In the genomic region with DNA sequence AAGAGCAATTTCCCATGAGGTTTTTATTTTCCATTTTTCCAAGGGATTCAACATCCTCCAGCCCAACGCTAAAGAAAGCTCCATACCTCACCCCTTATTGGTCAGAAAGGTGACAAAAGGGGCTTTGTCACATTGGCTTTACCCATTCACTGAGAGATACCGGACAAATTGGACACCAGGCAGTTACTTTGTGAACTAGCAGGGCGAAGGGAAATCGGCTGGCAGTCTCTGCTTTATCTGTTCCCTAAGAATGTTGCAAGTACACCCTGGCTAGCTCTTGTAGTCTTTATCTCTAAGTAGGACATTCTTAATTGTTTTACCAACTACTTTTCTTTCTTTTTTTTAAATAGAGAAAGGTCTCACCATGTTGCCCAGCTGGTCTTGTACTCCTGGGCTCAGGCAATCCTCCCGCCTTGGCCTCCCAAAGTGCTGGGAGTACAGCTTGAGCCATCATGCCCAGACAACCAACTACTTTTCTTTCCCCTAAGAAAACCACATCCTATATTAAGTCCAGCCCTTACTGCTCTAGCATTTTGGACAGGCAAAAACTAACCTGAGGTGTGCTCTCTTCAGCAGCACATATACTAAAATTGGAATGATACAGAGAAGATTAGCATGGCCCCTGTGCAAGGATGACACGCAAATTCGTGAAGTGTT, we compare ENCODE assay signal across 1 cellular context.
TF ChIP-seq lines count a peak whose summit lies in the region.

No MANE protein-coding gene starts in this region.

TF ChIP-seq in GM23338, 12 proteins besides CTCF, POLR2A, EP300 and RAD21 (continued from another document):
- TF ChIP-seq, protein P1, sequence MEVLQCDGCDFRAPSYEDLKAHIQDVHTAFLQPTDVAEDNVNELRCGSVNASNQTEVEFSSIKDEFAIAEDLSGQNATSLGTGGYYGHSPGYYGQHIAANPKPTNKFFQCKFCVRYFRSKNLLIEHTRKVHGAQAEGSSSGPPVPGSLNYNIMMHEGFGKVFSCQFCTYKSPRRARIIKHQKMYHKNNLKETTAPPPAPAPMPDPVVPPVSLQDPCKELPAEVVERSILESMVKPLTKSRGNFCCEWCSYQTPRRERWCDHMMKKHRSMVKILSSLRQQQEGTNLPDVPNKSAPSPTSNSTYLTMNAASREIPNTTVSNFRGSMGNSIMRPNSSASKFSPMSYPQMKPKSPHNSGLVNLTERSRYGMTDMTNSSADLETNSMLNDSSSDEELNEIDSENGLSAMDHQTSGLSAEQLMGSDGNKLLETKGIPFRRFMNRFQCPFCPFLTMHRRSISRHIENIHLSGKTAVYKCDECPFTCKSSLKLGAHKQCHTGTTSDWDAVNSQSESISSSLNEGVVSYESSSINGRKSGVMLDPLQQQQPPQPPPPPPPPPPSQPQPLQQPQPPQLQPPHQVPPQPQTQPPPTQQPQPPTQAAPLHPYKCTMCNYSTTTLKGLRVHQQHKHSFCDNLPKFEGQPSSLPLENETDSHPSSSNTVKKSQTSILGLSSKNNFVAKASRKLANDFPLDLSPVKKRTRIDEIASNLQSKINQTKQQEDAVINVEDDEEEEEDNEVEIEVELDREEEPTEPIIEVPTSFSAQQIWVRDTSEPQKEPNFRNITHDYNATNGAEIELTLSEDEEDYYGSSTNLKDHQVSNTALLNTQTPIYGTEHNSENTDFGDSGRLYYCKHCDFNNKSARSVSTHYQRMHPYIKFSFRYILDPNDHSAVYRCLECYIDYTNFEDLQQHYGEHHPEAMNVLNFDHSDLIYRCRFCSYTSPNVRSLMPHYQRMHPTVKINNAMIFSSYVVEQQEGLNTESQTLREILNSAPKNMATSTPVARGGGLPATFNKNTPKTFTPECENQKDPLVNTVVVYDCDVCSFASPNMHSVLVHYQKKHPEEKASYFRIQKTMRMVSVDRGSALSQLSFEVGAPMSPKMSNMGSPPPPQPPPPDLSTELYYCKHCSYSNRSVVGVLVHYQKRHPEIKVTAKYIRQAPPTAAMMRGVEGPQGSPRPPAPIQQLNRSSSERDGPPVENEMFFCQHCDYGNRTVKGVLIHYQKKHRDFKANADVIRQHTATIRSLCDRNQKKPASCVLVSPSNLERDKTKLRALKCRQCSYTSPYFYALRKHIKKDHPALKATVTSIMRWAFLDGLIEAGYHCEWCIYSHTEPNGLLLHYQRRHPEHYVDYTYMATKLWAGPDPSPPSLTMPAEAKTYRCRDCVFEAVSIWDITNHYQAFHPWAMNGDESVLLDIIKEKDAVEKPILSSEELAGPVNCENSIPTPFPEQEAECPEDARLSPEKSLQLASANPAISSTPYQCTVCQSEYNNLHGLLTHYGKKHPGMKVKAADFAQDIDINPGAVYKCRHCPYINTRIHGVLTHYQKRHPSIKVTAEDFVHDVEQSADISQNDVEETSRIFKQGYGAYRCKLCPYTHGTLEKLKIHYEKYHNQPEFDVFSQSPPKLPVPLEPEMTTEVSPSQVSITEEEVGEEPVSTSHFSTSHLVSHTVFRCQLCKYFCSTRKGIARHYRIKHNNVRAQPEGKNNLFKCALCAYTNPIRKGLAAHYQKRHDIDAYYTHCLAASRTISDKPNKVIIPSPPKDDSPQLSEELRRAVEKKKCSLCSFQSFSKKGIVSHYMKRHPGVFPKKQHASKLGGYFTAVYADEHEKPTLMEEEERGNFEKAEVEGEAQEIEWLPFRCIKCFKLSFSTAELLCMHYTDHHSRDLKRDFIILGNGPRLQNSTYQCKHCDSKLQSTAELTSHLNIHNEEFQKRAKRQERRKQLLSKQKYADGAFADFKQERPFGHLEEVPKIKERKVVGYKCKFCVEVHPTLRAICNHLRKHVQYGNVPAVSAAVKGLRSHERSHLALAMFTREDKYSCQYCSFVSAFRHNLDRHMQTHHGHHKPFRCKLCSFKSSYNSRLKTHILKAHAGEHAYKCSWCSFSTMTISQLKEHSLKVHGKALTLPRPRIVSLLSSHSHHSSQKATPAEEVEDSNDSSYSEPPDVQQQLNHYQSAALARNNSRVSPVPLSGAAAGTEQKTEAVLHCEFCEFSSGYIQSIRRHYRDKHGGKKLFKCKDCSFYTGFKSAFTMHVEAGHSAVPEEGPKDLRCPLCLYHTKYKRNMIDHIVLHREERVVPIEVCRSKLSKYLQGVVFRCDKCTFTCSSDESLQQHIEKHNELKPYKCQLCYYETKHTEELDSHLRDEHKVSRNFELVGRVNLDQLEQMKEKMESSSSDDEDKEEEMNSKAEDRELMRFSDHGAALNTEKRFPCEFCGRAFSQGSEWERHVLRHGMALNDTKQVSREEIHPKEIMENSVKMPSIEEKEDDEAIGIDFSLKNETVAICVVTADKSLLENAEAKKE (CRISPR knock-in tag; IDR thresholded peaks at IDR 0.05), result no peak
TF ChIP-seq in GM23338: peak in this region for 0.
